Comparison of ENCODE assay signal across 20 cellular contexts in the genomic region with DNA sequence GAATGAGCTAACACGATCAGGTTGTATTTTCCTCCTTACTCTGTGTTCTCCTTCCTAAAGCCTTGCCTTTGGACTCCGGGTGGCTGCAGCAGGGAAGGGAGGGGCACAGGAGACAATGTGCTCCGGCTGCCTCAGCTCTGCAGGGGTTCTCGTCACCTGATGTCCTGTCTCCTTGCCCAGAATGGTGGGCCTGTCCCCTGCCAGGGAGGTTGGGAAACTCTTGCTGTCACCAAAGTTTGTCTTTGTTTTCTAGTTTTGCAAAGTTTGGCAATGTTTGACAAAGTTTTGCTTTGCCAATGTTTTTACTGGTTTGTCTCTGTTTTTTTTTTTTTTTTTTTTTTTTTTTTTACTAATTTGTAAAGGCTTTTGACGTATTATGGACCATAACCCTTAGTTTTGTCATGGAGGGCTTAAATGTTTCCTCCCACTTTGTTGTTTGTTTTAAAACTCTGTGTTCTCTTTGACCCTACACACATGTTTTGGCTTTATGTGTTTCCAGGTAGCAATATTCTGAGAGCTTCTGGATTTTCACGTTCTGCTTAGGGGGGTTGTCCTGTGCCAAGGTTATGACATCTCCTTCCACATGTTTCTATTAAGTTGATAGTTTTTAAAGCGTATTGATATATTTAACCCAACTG. TPM values are rescaled to one million over a fixed set of nuclear protein-coding genes. Genes with fewer than 3 reads are reported as not detected.
"Had no signal": no experiment of that assay in that cellular context is flagged by ENCODE, and none has a peak within 500 bp of the region (broad histone marks: within the 10 kb centered on the region; RNA-seq: fewer than 3 reads in every experiment).

No MANE protein-coding gene starts in this region.

- FAIRE-seq: urothelium cell line had no signal

- H3K27ac ChIP-seq: gastroesophageal sphincter, prostate gland, thoracic aorta had no signal

- DNase-seq: activated CD4-positive, alpha-beta T cell treated with anti-CD3 and anti-CD28 coated beads for 1 hour; activated CD4-positive, alpha-beta T cell treated with anti-CD3 and anti-CD28 coated beads, Interleukin-2, amount 50 U/mL, for 4 hours; activated naive CD4-positive, alpha-beta T cell treated with Interleukin-2 at 50 U/mL for 16 hours; aorta; cerebellar nuclear complex; dermis blood vessel endothelial cell; effector memory CD8-positive, alpha-beta T cell; islet precursor cell; occipital lobe; stimulated activated naive CD8-positive, alpha-beta T cell treated with anti-CD3 and anti-CD28 coated beads, Interleukin-15, amount 100 ng/mL, for 72 hours; T-helper 9 cell had no signal

- H3K4me3 ChIP-seq: breast epithelium, gastroesophageal sphincter, prostate gland, thoracic aorta had no signal

- H3K27me3 ChIP-seq: breast epithelium, gastroesophageal sphincter had no signal

- H3K9me3 ChIP-seq: breast epithelium, gastroesophageal sphincter, prostate gland, thoracic aorta had no signal

- ATAC-seq: activated T-helper 17 cell treated with anti-CD3 and anti-CD28 coated beads, Interleukin-2, amount 50 U/mL, for 72 hours; effector memory CD8-positive, alpha-beta T cell; gastroesophageal sphincter; stimulated activated naive CD8-positive, alpha-beta T cell treated with anti-CD3 and anti-CD28 coated beads, Interleukin-15, amount 100 ng/mL, for 72 hours had no signal

- H3K9me3 Mint-ChIP-seq: activated T-helper 17 cell treated with anti-CD3 and anti-CD28 coated beads, Interleukin-2, amount 50 U/mL, for 72 hours; effector memory CD8-positive, alpha-beta T cell; memory B cell; nephron; stimulated activated naive CD8-positive, alpha-beta T cell treated with anti-CD3 and anti-CD28 coated beads, Interleukin-15, amount 100 ng/mL, for 72 hours had no signal

- H3K36me3 Mint-ChIP-seq: memory B cell had no signal

- H3K4me1 ChIP-seq: breast epithelium, prostate gland had no signal

- H3K27ac Mint-ChIP-seq: activated T-helper 17 cell treated with anti-CD3 and anti-CD28 coated beads, Interleukin-2, amount 50 U/mL, for 72 hours; effector memory CD8-positive, alpha-beta T cell; memory B cell had no signal

- H3K36me3 ChIP-seq: breast epithelium, gastroesophageal sphincter, prostate gland, thoracic aorta had no signal

- H3K4me3 Mint-ChIP-seq: activated T-helper 17 cell treated with anti-CD3 and anti-CD28 coated beads, Interleukin-2, amount 50 U/mL, for 72 hours; effector memory CD8-positive, alpha-beta T cell; memory B cell; nephron; stimulated activated naive CD8-positive, alpha-beta T cell treated with anti-CD3 and anti-CD28 coated beads, Interleukin-15, amount 100 ng/mL, for 72 hours had no signal

RNA-seq across cellular contexts. Expression of a gene that starts 49.3 kb away (rescaled TPM):
- total RNA-seq: dermis blood vessel endothelial cell, epithelial cell of proximal tubule had no signal
